17 cellular contexts compared by ENCODE assay signal in the genomic region with DNA sequence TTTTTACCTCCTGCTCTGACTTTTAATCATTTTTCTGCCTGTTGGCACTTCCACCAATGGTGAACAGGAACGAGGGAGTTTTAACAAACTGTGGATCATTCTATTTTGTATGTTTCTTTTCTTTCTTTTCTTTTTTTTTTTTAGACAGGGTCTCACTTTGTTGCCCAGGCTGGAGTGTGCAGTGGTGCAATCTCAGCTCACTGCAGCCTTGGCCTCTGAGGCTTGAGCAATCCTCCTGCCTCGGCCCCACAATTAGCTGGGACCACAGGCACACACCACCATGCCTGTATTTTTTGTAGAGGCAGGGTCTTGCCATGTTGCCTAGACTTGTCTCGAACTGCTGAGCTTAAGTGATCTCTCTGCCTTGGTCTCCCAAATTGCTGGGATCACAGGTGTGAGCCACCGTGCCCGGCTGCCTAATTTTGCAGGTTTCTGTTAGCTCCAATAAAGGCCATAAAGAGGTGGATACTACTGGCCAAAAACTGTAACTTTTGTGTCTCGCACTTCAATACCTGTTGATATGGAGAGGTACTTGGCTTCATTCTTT.
"Had no signal": no experiment of that assay in that cellular context is flagged by ENCODE, and none has a peak within 500 bp of the region (broad histone marks: within the 10 kb centered on the region; RNA-seq: fewer than 3 reads in every experiment).

No MANE protein-coding gene starts in this region.

- FAIRE-seq: small intestine had no signal

- H3K4me3 ChIP-seq: dorsolateral prefrontal cortex, gastrocnemius medialis, mucosa of descending colon, thyroid gland, upper lobe of left lung, uterus had no signal

- ATAC-seq: gastrocnemius medialis; naive thymus-derived CD8-positive, alpha-beta T cell had no signal

- DNase-seq: cortex of kidney; dorsolateral prefrontal cortex; effector CD8-positive, alpha-beta T cell; gastrocnemius medialis; left colon; left ventricle myocardium superior; mesendoderm; mucosa of descending colon; naive thymus-derived CD8-positive, alpha-beta T cell; posterior cingulate gyrus; small intestine; stimulated activated CD4-positive, alpha-beta T cell treated with anti-CD3 and anti-CD28 coated beads, Interleukin-12 subunit alpha, Interleukin-12 subunit beta, amount 100 ng/mL, for 4 hours; stimulated activated naive CD4-positive, alpha-beta T cell treated with Interleukin-2 at 50 U/mL for 16 hours; thyroid gland; upper lobe of left lung; uterus had no signal

- H3K9me3 ChIP-seq: gastrocnemius medialis, mucosa of descending colon, neutrophil, thyroid gland, upper lobe of left lung, uterus had no signal

- H3K36me3 ChIP-seq: gastrocnemius medialis, neutrophil, thyroid gland, upper lobe of left lung, uterus had no signal

- H3K27me3 Mint-ChIP-seq: naive thymus-derived CD8-positive, alpha-beta T cell had no signal

- H3K4me3 Mint-ChIP-seq: naive thymus-derived CD8-positive, alpha-beta T cell had no signal

- H3K9me3 Mint-ChIP-seq: naive thymus-derived CD8-positive, alpha-beta T cell had no signal

- H3K36me3 Mint-ChIP-seq: naive thymus-derived CD8-positive, alpha-beta T cell had no signal

- H3K27ac ChIP-seq: dorsolateral prefrontal cortex, gastrocnemius medialis, neutrophil, thyroid gland, upper lobe of left lung, uterus had no signal

- H3K27me3 ChIP-seq: dorsolateral prefrontal cortex, gastrocnemius medialis, neutrophil, thyroid gland, upper lobe of left lung, uterus had no signal

- H3K4me1 ChIP-seq: gastrocnemius medialis, thyroid gland, upper lobe of left lung, uterus had no signal
